In the genomic region with DNA sequence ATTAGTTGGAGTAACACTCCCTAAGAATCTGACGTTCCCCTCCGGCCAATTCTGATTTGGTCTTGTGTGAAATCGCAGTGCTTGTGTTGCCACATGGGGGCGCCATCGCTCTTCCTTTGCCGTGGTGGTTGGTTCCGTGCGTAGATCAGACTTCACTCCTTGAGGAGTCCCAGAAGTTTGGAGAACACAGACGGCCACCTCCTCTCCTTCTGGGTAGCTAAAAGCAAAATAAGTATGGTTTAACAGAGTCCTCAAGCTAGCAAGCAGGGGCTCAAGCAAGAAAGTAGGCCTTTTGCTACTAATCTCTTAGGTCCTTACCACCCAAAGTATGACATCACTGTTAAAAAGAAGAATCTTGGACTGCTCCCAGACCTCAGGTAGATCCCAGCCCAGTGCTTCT, we compare ENCODE assay signal across 8 cellular contexts. TPM values are rescaled to one million over a fixed set of nuclear protein-coding genes. Genes with fewer than 3 reads are reported as not detected.
DNase-seq lines count a peak whose midpoint lies in the region; ATAC-seq and TF ChIP-seq lines count a peak whose summit lies in the region.

No MANE protein-coding gene starts in this region.

- H3K4me2 ChIP-seq in neural cell (ENCODE audit: low read length), result no peak overlapping the region

- no peak for TF ChIP-seq EP300 in neural cell (conservative IDR thresholded peaks at IDR 0.05; ENCODE audit: poor library complexity, severe bottlenecking)

- H3F3A ChIP-seq in neural cell (ENCODE audit: insufficient read depth, low read length, poor library complexity, severe bottlenecking), result no peaks in the 10 kb centered on the region

- peaks cover 0 to 2% of the 10 kb centered on the region in 2 donors for H3K36me3 Mint-ChIP-seq in activated T-cell treated with anti-CD3 and anti-CD28 coated beads, Interleukin-2, amount 50 U/mL, for 72 hours (ENCODE audit: insufficient read depth in 2 of 2)

- peak; percentile 99 for TF ChIP-seq RAD21 in neural cell (conservative IDR thresholded peaks at IDR 0.05)

- TF ChIP-seq CTCF in neural cell (IDR thresholded peaks at IDR 0.05; ENCODE audit: poor library complexity, severe bottlenecking), result peak; percentile 97

- no peaks in the 10 kb centered on the region for H3K27me3 ChIP-seq in neural cell (ENCODE audit: insufficient read depth, low read depth, low read length)

- H3K79me2 ChIP-seq in neural cell (replicated peaks; ENCODE audit: insufficient read depth, low read length), result no peaks in the 10 kb centered on the region

- H3K9me2 ChIP-seq in neural cell (ENCODE audit: insufficient read depth, low read length), result no peaks in the 10 kb centered on the region

- H3K9me3 Mint-ChIP-seq in activated T-cell treated with anti-CD3 and anti-CD28 coated beads, Interleukin-2, amount 50 U/mL, for 72 hours, result no peaks in the 10 kb centered on the region

- no peak overlapping the region for H2AFZ ChIP-seq in neural cell (ENCODE audit: low read depth, low read length)

- H4K20me1 ChIP-seq in neural cell (ENCODE audit: insufficient read depth), result no peaks in the 10 kb centered on the region

- H3K27ac ChIP-seq in neural cell (ENCODE audit: low read length), result no peak overlapping the region

- no peaks in the 10 kb centered on the region for H3K9me3 ChIP-seq in neural cell (ENCODE audit: low read length)

- peak overlapping the region in 1 of 2 donors; percentile 38 for H3K4me3 Mint-ChIP-seq in activated T-cell treated with anti-CD3 and anti-CD28 coated beads, Interleukin-2, amount 50 U/mL, for 72 hours

- peak; percentile 0 for DNase-seq in DMS153 (lab: John Stamatoyannopoulos, UW)
- no peak for DNase-seq in DMS153 treated with DMSO at 0.1 percent for 48 hours (lab: John Stamatoyannopoulos, UW; ENCODE audit: unreplicated experiment)
- peak; percentile 11 for DNase-seq in KG1 (lab: John Stamatoyannopoulos, UW)
- peak; percentile 83 for DNase-seq in RPMI8226
- peak; percentile 79 to 86 for DNase-seq in activated T-cell treated with anti-CD3 and anti-CD28 coated beads, Interleukin-2, amount 50 U/mL, for 72 hours
- peak; percentile 87 for DNase-seq in fibroblast of peridontal ligament (ENCODE audit: extremely low read depth)
- DNase-seq in stimulated activated naive CD8-positive, alpha-beta T cell treated with anti-CD3 and anti-CD28 coated beads, Interleukin-15, Interleukin-2, amounts not matched to agents 100 U/mL and 50 U/mL, for 24 hours, result peak; percentile 84

- H3K27me3 Mint-ChIP-seq in activated T-cell treated with anti-CD3 and anti-CD28 coated beads, Interleukin-2, amount 50 U/mL, for 72 hours (ENCODE audit: low read depth), result no peaks in the 10 kb centered on the region

- ATAC-seq in activated T-cell treated with anti-CD3 and anti-CD28 coated beads, Interleukin-2, amount 50 U/mL, for 72 hours (replicated peaks in 1 of 2), result peak; percentile 54 to 63
- peak; percentile 66 for ATAC-seq in stimulated activated naive CD8-positive, alpha-beta T cell treated with anti-CD3 and anti-CD28 coated beads, Interleukin-15, Interleukin-2, amounts not matched to agents 100 U/mL and 50 U/mL, for 24 hours

- H3K27ac Mint-ChIP-seq in activated T-cell treated with anti-CD3 and anti-CD28 coated beads, Interleukin-2, amount 50 U/mL, for 72 hours, result no peak overlapping the region

- no peak overlapping the region for H3K9ac ChIP-seq in neural cell (ENCODE audit: low read length)

- no peak overlapping the region for H3K4me3 ChIP-seq in neural cell (ENCODE audit: low read length)

- peaks cover 44% of the 10 kb centered on the region for H3K4me1 Mint-ChIP-seq in activated T-cell treated with anti-CD3 and anti-CD28 coated beads, Interleukin-2, amount 50 U/mL, for 72 hours (ENCODE audit: low read depth)

- H3K36me3 ChIP-seq in neural cell (ENCODE audit: insufficient read depth, low read length), result no peaks in the 10 kb centered on the region

TF ChIP-seq in neural cell, 6 proteins besides CTCF, POLR2A, EP300 and RAD21:
- peak; percentile 99 for TF ChIP-seq SMC3 (conservative IDR thresholded peaks at IDR 0.05; ENCODE audit: poor library complexity)
- TF ChIP-seq, protein P1, sequence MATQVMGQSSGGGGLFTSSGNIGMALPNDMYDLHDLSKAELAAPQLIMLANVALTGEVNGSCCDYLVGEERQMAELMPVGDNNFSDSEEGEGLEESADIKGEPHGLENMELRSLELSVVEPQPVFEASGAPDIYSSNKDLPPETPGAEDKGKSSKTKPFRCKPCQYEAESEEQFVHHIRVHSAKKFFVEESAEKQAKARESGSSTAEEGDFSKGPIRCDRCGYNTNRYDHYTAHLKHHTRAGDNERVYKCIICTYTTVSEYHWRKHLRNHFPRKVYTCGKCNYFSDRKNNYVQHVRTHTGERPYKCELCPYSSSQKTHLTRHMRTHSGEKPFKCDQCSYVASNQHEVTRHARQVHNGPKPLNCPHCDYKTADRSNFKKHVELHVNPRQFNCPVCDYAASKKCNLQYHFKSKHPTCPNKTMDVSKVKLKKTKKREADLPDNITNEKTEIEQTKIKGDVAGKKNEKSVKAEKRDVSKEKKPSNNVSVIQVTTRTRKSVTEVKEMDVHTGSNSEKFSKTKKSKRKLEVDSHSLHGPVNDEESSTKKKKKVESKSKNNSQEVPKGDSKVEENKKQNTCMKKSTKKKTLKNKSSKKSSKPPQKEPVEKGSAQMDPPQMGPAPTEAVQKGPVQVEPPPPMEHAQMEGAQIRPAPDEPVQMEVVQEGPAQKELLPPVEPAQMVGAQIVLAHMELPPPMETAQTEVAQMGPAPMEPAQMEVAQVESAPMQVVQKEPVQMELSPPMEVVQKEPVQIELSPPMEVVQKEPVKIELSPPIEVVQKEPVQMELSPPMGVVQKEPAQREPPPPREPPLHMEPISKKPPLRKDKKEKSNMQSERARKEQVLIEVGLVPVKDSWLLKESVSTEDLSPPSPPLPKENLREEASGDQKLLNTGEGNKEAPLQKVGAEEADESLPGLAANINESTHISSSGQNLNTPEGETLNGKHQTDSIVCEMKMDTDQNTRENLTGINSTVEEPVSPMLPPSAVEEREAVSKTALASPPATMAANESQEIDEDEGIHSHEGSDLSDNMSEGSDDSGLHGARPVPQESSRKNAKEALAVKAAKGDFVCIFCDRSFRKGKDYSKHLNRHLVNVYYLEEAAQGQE (IDR thresholded peaks at IDR 0.05; ENCODE audit: borderline replicate concordance), result no peak
- no peak for TF ChIP-seq TAF1 (IDR thresholded peaks at IDR 0.05; ENCODE audit: low read depth)

RNA-seq across cellular contexts. Expression of a gene that starts 59.5 kb away (rescaled TPM):
- 100 to 1,000 TPM; 173 to 213 TPM for total RNA-seq in activated T-cell treated with anti-CD3 and anti-CD28 coated beads, Interleukin-2, amount 50 U/mL, for 72 hours
- 75.7 and 75.9 TPM in 2 replicates for polyA plus RNA-seq in neural cell
- polyA minus RNA-seq in neural cell, result 203 and 218 TPM in 2 replicates
